Comparison of ENCODE assay signal across 21 cellular contexts in the genomic region with DNA sequence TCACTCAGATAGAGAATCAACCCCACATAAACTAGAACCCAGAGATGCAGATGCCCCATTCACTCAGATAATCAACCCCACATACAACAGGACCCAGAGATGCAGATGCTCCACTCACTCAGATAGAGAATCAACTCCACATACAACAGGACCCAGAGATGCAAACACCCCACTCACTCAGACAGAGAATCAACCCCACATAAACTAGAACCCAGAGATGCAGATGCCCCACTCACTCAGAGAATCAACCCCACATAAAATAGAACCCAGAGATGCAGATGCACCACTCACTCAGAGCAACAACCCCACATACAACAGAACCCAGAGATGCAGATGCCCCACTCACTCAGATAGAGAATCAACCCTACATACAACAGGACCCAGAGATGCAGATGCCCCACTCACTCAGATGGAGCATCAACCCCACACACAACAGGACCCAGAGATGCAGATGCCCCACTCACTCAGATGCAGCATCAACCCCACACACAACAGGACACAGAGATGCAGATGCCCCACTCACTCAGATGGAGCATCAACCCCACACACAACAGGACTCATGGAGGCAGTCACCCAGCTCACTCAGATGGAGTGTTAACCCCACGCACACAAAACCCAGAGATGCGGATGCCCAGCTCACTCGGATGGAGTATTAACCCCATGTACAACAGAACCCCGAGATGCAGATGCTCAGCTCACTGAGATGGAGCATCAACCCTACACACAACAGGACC. TPM values are rescaled to one million over a fixed set of nuclear protein-coding genes. Genes with fewer than 3 reads are reported as not detected.
DNase-seq lines count a peak whose midpoint lies in the region; ATAC-seq, FAIRE-seq and TF ChIP-seq lines count a peak whose summit lies in the region.
"Had no signal": no experiment of that assay in that cellular context is flagged by ENCODE, and none has a peak within 500 bp of the region (broad histone marks: within the 10 kb centered on the region; RNA-seq: fewer than 3 reads in every experiment).

No MANE protein-coding gene starts in this region.

- TF ChIP-seq RAD21 in K562 (CRISPR knock-in tag; conservative IDR thresholded peaks at IDR 0.05 in 1 of 2, IDR thresholded peaks at IDR 0.05 in 1 of 2), result no peak

- no peak overlapping the region for H3K4me3 ChIP-seq in CD4-positive, alpha-beta memory T cell (ENCODE audit: low read length in 2 of 2)
- no peak overlapping the region for H3K4me3 ChIP-seq in HEK293 (ENCODE audit: low read depth, low read length)
- H3K4me3 ChIP-seq in K562, result no peak overlapping the region
- H3K4me3 ChIP-seq: HAP-1 had no signal

- no peaks in the 10 kb centered on the region for H3K79me2 ChIP-seq in K562 (ENCODE audit: control insufficient read depth, insufficient read depth, low read length)

- H3K4me1 Mint-ChIP-seq in CD4-positive, alpha-beta memory T cell, result peaks cover 12 to 17% (median 15%) of the 10 kb centered on the region in 4 donors
- H3K4me1 Mint-ChIP-seq in natural killer cell, result peaks cover 50 to 55% of the 10 kb centered on the region in 2 donors

- peaks cover 56 to 58% of the 10 kb centered on the region in 2 donors for H3K36me3 Mint-ChIP-seq in CD4-positive, alpha-beta memory T cell
- H3K36me3 Mint-ChIP-seq in natural killer cell, result peaks cover 26% of the 10 kb centered on the region

- no peak for TF ChIP-seq POLR2A in K562 (conservative IDR thresholded peaks at IDR 0.05)

- no peaks in the 10 kb centered on the region for H3K27me3 Mint-ChIP-seq in CD4-positive, alpha-beta memory T cell
- no peaks in the 10 kb centered on the region for H3K27me3 Mint-ChIP-seq in natural killer cell (ENCODE audit: low read depth in 2 of 2)
- H3K27me3 Mint-ChIP-seq: B cell had no signal

- no peaks in the 10 kb centered on the region for H4K20me1 ChIP-seq in K562 (replicated peaks; ENCODE audit: control insufficient read depth, insufficient read depth, low read length)

- peaks cover 12% of the 10 kb centered on the region for H3K4me1 ChIP-seq in CD4-positive, alpha-beta memory T cell (ENCODE audit: insufficient read depth, low read length)
- no peaks in the 10 kb centered on the region for H3K4me1 ChIP-seq in HEK293 (ENCODE audit: control insufficient read depth, insufficient read depth, low read length)
- H3K4me1 ChIP-seq in K562 (replicated peaks in 1 of 2; ENCODE audit: control insufficient read depth in 2 of 2, insufficient read depth in 2 of 2, low read length in 2 of 2), result peaks cover 0 to 8% of the 10 kb centered on the region in 2 experiments; a peak in 2 of 5 replicates
- H3K4me1 ChIP-seq: HAP-1 had no signal

- POLR2A ChIA-PET in CD4-positive, alpha-beta memory T cell (lab: Charles Lee; ENCODE audit: partially characterized antibody), result no interaction called here
- POLR2A ChIA-PET in HEK293 (lab: Yijun Ruan, JAX), result no interaction called here
- POLR2A ChIA-PET in K562 (lab: Yijun Ruan, JAX), result no interaction called here

- H3K27ac ChIP-seq in CD4-positive, alpha-beta memory T cell (ENCODE audit: low read depth, low read length), result no peak overlapping the region
- no peak overlapping the region for H3K27ac ChIP-seq in HEK293 (ENCODE audit: extremely low read depth, low read depth, low read length)
- H3K27ac ChIP-seq in K562 (ENCODE audit: extremely low read depth, low read depth, low read length), result no peak overlapping the region
- H3K27ac ChIP-seq: C4-2B, HL-60 had no signal

- peak overlapping the region in 4 of 7 donors; percentile 4 to 68 (median 42) for H3K27ac Mint-ChIP-seq in CD4-positive, alpha-beta memory T cell
- peak overlapping the region in 1 of 2 donors; percentile 54 for H3K27ac Mint-ChIP-seq in natural killer cell
- H3K27ac Mint-ChIP-seq: B cell, HFFc6 had no signal

- H2AFZ ChIP-seq in K562 (ENCODE audit: low read depth, low read length), result no peak overlapping the region

- in situ Hi-C loops in K562 (cut with MboI), result no loop called here

- H3K9me3 Mint-ChIP-seq in CD4-positive, alpha-beta memory T cell, result peaks cover 6 to 14% (median 12%) of the 10 kb centered on the region in 8 donors
- peaks cover 6 to 8% of the 10 kb centered on the region in 2 donors for H3K9me3 Mint-ChIP-seq in natural killer cell

- H3K9me3 ChIP-seq in CD4-positive, alpha-beta memory T cell (ENCODE audit: control insufficient read depth in 1 of 2, low read length in 2 of 2), result peaks cover 0 to 11% of the 10 kb centered on the region in 2 donors
- H3K9me3 ChIP-seq in HEK293 (ENCODE audit: control insufficient read depth, insufficient read depth, low read depth, low read length) (no peaks in the 10 kb centered on the region), K562 (replicated peaks; ENCODE audit: control insufficient read depth, insufficient read depth, low read depth, low read length) (no peaks in the 10 kb centered on the region; the same call in 1 of the 2 replicates)
- H3K9me3 ChIP-seq: HAP-1 had no signal

- no peak overlapping the region for H3K4me2 ChIP-seq in K562 (ENCODE audit: insufficient read depth, low read length)

- H3K4me3 Mint-ChIP-seq in CD4-positive, alpha-beta memory T cell, result no peak overlapping the region
- H3K4me3 Mint-ChIP-seq in natural killer cell, result peak overlapping the region; percentile 22
- H3K4me3 Mint-ChIP-seq: B cell; CD8-positive, alpha-beta T cell; HFFc6 had no signal

- intact Hi-C loops in CD4-positive, alpha-beta memory T cell (cut with micrococcal nuclease), result no loop called here
- intact Hi-C loops in K562 (cut with micrococcal nuclease) (no loop called here), natural killer cell (cut with micrococcal nuclease) (loop anchor here (10.0 kb wide), 1 partner anchor 131 kb away; no protein-coding TSS in a partner anchor)

- H3K9ac ChIP-seq in K562 (ENCODE audit: insufficient read depth in 1 of 2, low read depth in 2 of 2, low read length in 2 of 2), result no peak overlapping the region

- FAIRE-seq in K562 (lab: Jason Lieb, UNC), result no peak
- FAIRE-seq: A204.1, GM12892, GM19239, H1 had no signal

- ATAC-seq in K562 (no peak), natural killer cell (no peak), GM21390 (IDR thresholded peaks at IDR 0.05; ENCODE audit: unreplicated experiment) (no peak)
- ATAC-seq: CD8-positive, alpha-beta T cell had no signal

- WGBS in K562 (ENCODE audit: insufficient coverage, low coverage, missing lambda C conversion rate), result 82% methylated on average over 3 of the region's 4 CpGs

- CTCF ChIA-PET in CD4-positive, alpha-beta memory T cell (lab: Charles Lee; ENCODE audit: partially characterized antibody), result no interaction called here
- CTCF ChIA-PET in HEK293 (lab: Yijun Ruan, JAX) (interaction anchor here (1.0 kb wide), 1 partner anchor 135 kb away, joined by 4 read pairs; no protein-coding TSS in a partner anchor), K562 (lab: Yijun Ruan, JAX; ENCODE audit: low intra/inter-chr PET ratio) (no interaction called here)

- TF ChIP-seq CTCF in HEK293 (tag by site-specific recombination; IDR thresholded peaks at IDR 0.05) (no peak), K562 (IDR thresholded peaks at IDR 0.05 in 2 of 3, conservative IDR thresholded peaks at IDR 0.05 in 1 of 3; ENCODE audit: insufficient read depth in 2 of 3, low read depth in 1 of 3, low read length in 3 of 3) (no peak), natural killer cell (IDR thresholded peaks at IDR 0.05) (no peak)

- TF ChIP-seq EP300 in K562 (IDR thresholded peaks at IDR 0.05; ENCODE audit: low read length), result no peak

- no TSS peak for BruUV-seq in K562 (replicated peaks; lab: Mats Ljungman, UMichigan)

- peaks cover 23% of the 10 kb centered on the region for H3K36me3 ChIP-seq in CD4-positive, alpha-beta memory T cell (ENCODE audit: insufficient read depth, low read length)
- H3K36me3 ChIP-seq in HEK293 (ENCODE audit: control insufficient read depth in 2 of 2, insufficient read depth in 1 of 2, low read length in 2 of 2) (peaks cover 29 to 69% of the 10 kb centered on the region in 2 experiments), K562 (ENCODE audit: control insufficient read depth, insufficient read depth, low read length) (peaks cover 30% of the 10 kb centered on the region; the same call in 2 of the 3 replicates)

- H3K27me3 ChIP-seq in CD4-positive, alpha-beta memory T cell (ENCODE audit: insufficient read depth, low read length), result no peaks in the 10 kb centered on the region
- H3K27me3 ChIP-seq in K562 (ENCODE audit: control insufficient read depth in 2 of 2, insufficient read depth in 2 of 2, low read length in 2 of 2), result peaks cover 6 to 11% of the 10 kb centered on the region in 2 experiments; a peak in 4 of 5 replicates

- H3K9me1 ChIP-seq in K562 (ENCODE audit: control insufficient read depth, insufficient read depth, low read length), result no peaks in the 10 kb centered on the region

- DNase-seq in CD4-positive, alpha-beta memory T cell, result no peak
- DNase-seq in K562 (ENCODE audit: extremely low read depth in 1 of 4, low spot score in 3 of 4), result no peak
- no peak for DNase-seq in natural killer cell
- no peak for DNase-seq in SK-N-DZ (ENCODE audit: low spot score)
- DNase-seq in SHP77 treated with DMSO at 0.1 percent for 48 hours (lab: John Stamatoyannopoulos, UW), result no peak
- DNase-seq: CD8-positive, alpha-beta T cell; COR-L47; DMS 273 treated with DMSO at 0.1 percent for 48 hours; DMS79; HFFc6; KBM-7 had no signal

RNA-seq across cellular contexts. Expression of a gene that starts 11.7 kb away (rescaled TPM):
- 10 to 100 TPM; 26.2 to 28.1 TPM for total RNA-seq in CD4-positive, alpha-beta memory T cell
- 10 to 100 TPM; 20.0 to 23.5 TPM for polyA plus RNA-seq in CD4-positive, alpha-beta memory T cell
- 46.2 and 62.9 TPM in 2 replicates for total RNA-seq in K562 (2011; cell fraction: chromatin; rRNA removed; ENCODE audit: low replicate concordance)
- 25.7 and 27.0 TPM in 2 replicates for total RNA-seq in K562 (2011; cell fraction: nucleolus; rRNA removed)
- total RNA-seq in K562 (2011; cell fraction: nucleoplasm; rRNA removed), result 33.0 and 41.0 TPM in 2 replicates
- 12.8 and 12.9 TPM in 2 replicates for total RNA-seq in K562 (2014; rRNA removed)
- total RNA-seq in K562 (2014; rRNA removed; fragmentation: Illumina TruSeq; extraction: Trizol), result 19.6 and 23.4 TPM in 2 replicates
- 19.4 and 19.9 TPM in 2 replicates for total RNA-seq in K562 (2015; rRNA removed; fragmentation: Illumina TruSeq; extraction: Trizol)
- 18.4 and 21.3 TPM in 2 replicates for total RNA-seq in K562 (2021)
- polyA plus RNA-seq in K562 (2011; rRNA removed), result 21.1 and 28.3 TPM in 2 replicates
- polyA plus RNA-seq in K562 (2011; cell fraction: cytosol; rRNA removed), result 12.3 and 19.7 TPM in 2 replicates
- 36.1 and 37.8 TPM in 2 replicates for polyA plus RNA-seq in K562 (2011; cell fraction: nucleus; rRNA removed)
- polyA plus RNA-seq in K562 (2012), result 19.3 and 26.1 TPM in 2 replicates
- polyA plus RNA-seq in K562 (2014; fragmentation: Illumina TruSeq; extraction: Trizol), result 19.2 and 21.8 TPM in 2 replicates
- polyA plus RNA-seq in K562 (2014; fragmentation: Nextera tagmentation; extraction: Ambion mirVana), result 10 to 100 TPM; 54.5 to 55.9 TPM
- polyA plus RNA-seq in K562 (2014; rRNA removed), result 17.5 and 30.7 TPM in 2 replicates
- 20.6 and 22.0 TPM in 2 replicates for polyA minus RNA-seq in K562 (2011; rRNA and poly(A)+ RNA removed)
- polyA minus RNA-seq in K562 (2011; cell fraction: cytosol; rRNA and poly(A)+ RNA removed), result 6.6 and 9.2 TPM in 2 replicates
- 12.8 and 15.7 TPM in 2 replicates for polyA minus RNA-seq in K562 (2011; cell fraction: nucleus; rRNA and poly(A)+ RNA removed)
- total RNA-seq in natural killer cell, result 10 to 100 TPM; 22.0 to 30.8 (median 22.1) TPM
- 26.6 and 38.1 TPM in 2 replicates for polyA plus RNA-seq in SK-N-DZ (2014; cell fraction: cytosol; rRNA removed)
- 33.2 and 39.1 TPM in 2 replicates for polyA plus RNA-seq in SK-N-DZ (2014; cell fraction: nucleus; rRNA removed)
